21 cellular contexts compared by ENCODE assay signal in the genomic region with DNA sequence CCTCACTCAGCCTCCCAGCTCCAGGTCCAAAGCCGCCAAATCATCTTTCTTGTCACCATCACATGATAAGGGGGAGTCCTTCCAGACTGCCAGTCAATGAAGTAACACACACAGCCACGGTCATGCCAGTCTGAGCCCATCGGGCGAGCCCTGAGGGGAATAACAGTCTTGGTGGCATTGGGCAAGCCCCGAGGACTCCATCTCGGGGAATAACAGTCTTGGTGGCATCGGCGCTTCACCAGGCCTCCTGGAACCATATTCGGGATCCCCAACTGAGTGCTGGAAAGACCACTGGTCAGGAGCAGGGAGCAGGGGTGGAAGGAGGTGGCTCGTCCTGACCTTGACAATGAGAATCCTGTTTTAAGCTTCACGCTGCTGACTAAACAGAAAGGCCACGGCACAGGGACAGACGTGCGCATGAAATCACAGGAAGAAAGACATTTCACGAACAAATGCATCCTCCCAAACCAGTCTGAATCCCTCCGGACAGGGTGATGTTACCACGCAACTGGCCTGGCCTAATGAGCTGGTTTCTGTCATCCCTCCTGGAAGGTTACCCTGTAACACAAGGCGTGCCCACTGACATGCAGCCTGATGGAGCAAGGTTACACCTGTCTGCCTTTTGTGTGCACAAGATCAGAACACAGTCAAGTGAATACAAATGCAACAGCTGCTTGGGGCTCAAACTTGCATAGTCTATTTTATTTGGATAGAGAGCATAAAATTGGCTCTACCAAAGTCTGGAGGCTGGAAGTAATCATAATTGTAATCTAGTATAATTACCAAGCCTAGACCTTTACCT.
DNase-seq lines count a peak whose midpoint lies in the region; ATAC-seq, FAIRE-seq and TF ChIP-seq lines count a peak whose summit lies in the region.
"Had no signal": no experiment of that assay in that cellular context is flagged by ENCODE, and none has a peak within 500 bp of the region (broad histone marks: within the 10 kb centered on the region; RNA-seq: fewer than 3 reads in every experiment).

No MANE protein-coding gene starts in this region.

- DNase-seq in right atrium auricular region (ENCODE audit: low spot score) (peak; percentile 23), heart left ventricle (no peak), NCI-H345 treated with DMSO at 0.1 percent for 48 hours (lab: John Stamatoyannopoulos, UW; ENCODE audit: unreplicated experiment) (peak; percentile 27), endothelial cell (ENCODE audit: low spot score) (no peak)
- DNase-seq in activated naive CD8-positive, alpha-beta T cell treated with anti-CD3 and anti-CD28 coated beads for 36 hours, result no peak
- DNase-seq: ACHN; CD4-positive, CD25-positive, alpha-beta regulatory T cell; DND-41; GDM1; KG1; NCI-H1092; NCI-H187 treated with DMSO at 0.1 percent for 48 hours; NCI-H446; OCI-M1; RPMI8226 had no signal

- H3K36me3 ChIP-seq in right atrium auricular region (no peaks in the 10 kb centered on the region), heart left ventricle (no peaks in the 10 kb centered on the region)
- H3K36me3 ChIP-seq: SJSA1 had no signal

- no peaks in the 10 kb centered on the region for H3K36me3 Mint-ChIP-seq in activated naive CD8-positive, alpha-beta T cell treated with anti-CD3 and anti-CD28 coated beads for 36 hours
- H3K36me3 Mint-ChIP-seq in endothelial cell (ENCODE audit: low read depth, unreplicated experiment), result no peaks in the 10 kb centered on the region
- H3K36me3 Mint-ChIP-seq: CD4-positive, CD25-positive, alpha-beta regulatory T cell had no signal

- no peak overlapping the region for H3K27ac Mint-ChIP-seq in activated naive CD8-positive, alpha-beta T cell treated with anti-CD3 and anti-CD28 coated beads for 36 hours
- no peak overlapping the region for H3K27ac Mint-ChIP-seq in endothelial cell (ENCODE audit: unreplicated experiment)
- H3K27ac Mint-ChIP-seq: CD4-positive, CD25-positive, alpha-beta regulatory T cell; GM23338 had no signal

- 89 to 96% (median 95%) methylated on average over 14 to 18 of the region's 18 CpGs for WGBS in heart left ventricle, 4 donors

- no peaks in the 10 kb centered on the region for H3K27me3 Mint-ChIP-seq in activated naive CD8-positive, alpha-beta T cell treated with anti-CD3 and anti-CD28 coated beads for 36 hours
- H3K27me3 Mint-ChIP-seq in endothelial cell (ENCODE audit: unreplicated experiment), result peaks cover 5% of the 10 kb centered on the region

- no peaks in the 10 kb centered on the region for H3K9me3 Mint-ChIP-seq in activated naive CD8-positive, alpha-beta T cell treated with anti-CD3 and anti-CD28 coated beads for 36 hours
- H3K9me3 Mint-ChIP-seq in endothelial cell (ENCODE audit: unreplicated experiment), result no peaks in the 10 kb centered on the region
- H3K9me3 Mint-ChIP-seq: GM23338 had no signal

- no peaks in the 10 kb centered on the region for H3K27me3 ChIP-seq in right atrium auricular region
- H3K27me3 ChIP-seq in heart left ventricle, result no peaks in the 10 kb centered on the region
- H3K27me3 ChIP-seq: SJSA1 had no signal

- H3K4me3 Mint-ChIP-seq in activated naive CD8-positive, alpha-beta T cell treated with anti-CD3 and anti-CD28 coated beads for 36 hours, result no peak overlapping the region
- no peak overlapping the region for H3K4me3 Mint-ChIP-seq in endothelial cell (ENCODE audit: unreplicated experiment)
- H3K4me3 Mint-ChIP-seq: CD4-positive, CD25-positive, alpha-beta regulatory T cell; GM23338 had no signal

- ATAC-seq in heart left ventricle (no peak), HG03139 (IDR thresholded peaks at IDR 0.05; ENCODE audit: unreplicated experiment) (no peak)
- ATAC-seq: GM23338 had no signal

- intact Hi-C loops in heart left ventricle (cut with DNase I), result no loop called here

- H3K4me3 ChIP-seq in right atrium auricular region (no peak overlapping the region), heart left ventricle (no peak overlapping the region)
- H3K4me3 ChIP-seq: GM23338, SJSA1 had no signal

- H3K4me1 Mint-ChIP-seq in activated naive CD8-positive, alpha-beta T cell treated with anti-CD3 and anti-CD28 coated beads for 36 hours, result no peaks in the 10 kb centered on the region
- no peaks in the 10 kb centered on the region for H3K4me1 Mint-ChIP-seq in endothelial cell (ENCODE audit: unreplicated experiment)
- H3K4me1 Mint-ChIP-seq: CD4-positive, CD25-positive, alpha-beta regulatory T cell; GM23338 had no signal

- FAIRE-seq in islet of Langerhans (lab: Jason Lieb, UNC), result peak; percentile 77
- FAIRE-seq: D721Med, GM12892 had no signal

- TF ChIP-seq POLR2A in heart left ventricle (IDR thresholded peaks at IDR 0.05), result no peak

- no peak overlapping the region for H3K27ac ChIP-seq in right atrium auricular region
- no peak overlapping the region for H3K27ac ChIP-seq in heart left ventricle
- H3K27ac ChIP-seq: SJSA1 had no signal

- H3K9me3 ChIP-seq in right atrium auricular region (no peaks in the 10 kb centered on the region), heart left ventricle (peaks cover 0 to 6% (median 0%) of the 10 kb centered on the region in 12 donors)
- H3K9me3 ChIP-seq: SJSA1 had no signal

- TF ChIP-seq CTCF in right atrium auricular region (IDR thresholded peaks at IDR 0.05) (no peak), heart left ventricle (IDR thresholded peaks at IDR 0.05) (no peak), endothelial cell (IDR thresholded peaks at IDR 0.05; ENCODE audit: unreplicated experiment) (no peak)

- no peaks in the 10 kb centered on the region for H3K4me1 ChIP-seq in right atrium auricular region
- H3K4me1 ChIP-seq in heart left ventricle, result no peaks in the 10 kb centered on the region

Comparison
In these comparisons a context has a peak if more than half of its experiments do, and no peak if none do; other contexts are left out.
1. DNase-seq: peak in right atrium auricular region (single experiment) and NCI-H345 treated with DMSO at 0.1 percent for 48 hours (single experiment); none in heart left ventricle (0 of 5), activated naive CD8-positive, alpha-beta T cell treated with anti-CD3 and anti-CD28 coated beads for 36 hours (single experiment) and endothelial cell (single experiment).